1 cellular context compared by ENCODE assay signal in genomic region chr11:119431523-119431922, GRCh38.
TF ChIP-seq lines count a peak whose summit lies in the region.

No MANE protein-coding gene starts in this region.

TF ChIP-seq in IMR-90, 13 proteins besides CTCF, POLR2A, EP300 and RAD21:
- no peak for TF ChIP-seq ELK1 (IDR thresholded peaks at IDR 0.05; ENCODE audit: borderline replicate concordance, low read depth, low read length)
- TF ChIP-seq USF2 (IDR thresholded peaks at IDR 0.05; ENCODE audit: low read depth, low read length), result no peak
- TF ChIP-seq NFE2L2 (IDR thresholded peaks at IDR 0.05; ENCODE audit: low read depth, low read length), result no peak
- TF ChIP-seq SMC3 (IDR thresholded peaks at IDR 0.05; ENCODE audit: low read depth, low read length), result no peak
- TF ChIP-seq MAFK (IDR thresholded peaks at IDR 0.05; ENCODE audit: low read depth, low read length), result no peak
- TF ChIP-seq RFX5 (IDR thresholded peaks at IDR 0.05; ENCODE audit: low read depth, low read length), result no peak
- TF ChIP-seq BHLHE40 (IDR thresholded peaks at IDR 0.05; ENCODE audit: low read depth, low read length), result no peak
- no peak for TF ChIP-seq FOS (IDR thresholded peaks at IDR 0.05; ENCODE audit: low read depth, low read length)
- no peak for TF ChIP-seq CHD1 (IDR thresholded peaks at IDR 0.05; ENCODE audit: low read depth, low read length)
